Comparison of ENCODE assay signal across 2 cellular contexts in the genomic region with DNA sequence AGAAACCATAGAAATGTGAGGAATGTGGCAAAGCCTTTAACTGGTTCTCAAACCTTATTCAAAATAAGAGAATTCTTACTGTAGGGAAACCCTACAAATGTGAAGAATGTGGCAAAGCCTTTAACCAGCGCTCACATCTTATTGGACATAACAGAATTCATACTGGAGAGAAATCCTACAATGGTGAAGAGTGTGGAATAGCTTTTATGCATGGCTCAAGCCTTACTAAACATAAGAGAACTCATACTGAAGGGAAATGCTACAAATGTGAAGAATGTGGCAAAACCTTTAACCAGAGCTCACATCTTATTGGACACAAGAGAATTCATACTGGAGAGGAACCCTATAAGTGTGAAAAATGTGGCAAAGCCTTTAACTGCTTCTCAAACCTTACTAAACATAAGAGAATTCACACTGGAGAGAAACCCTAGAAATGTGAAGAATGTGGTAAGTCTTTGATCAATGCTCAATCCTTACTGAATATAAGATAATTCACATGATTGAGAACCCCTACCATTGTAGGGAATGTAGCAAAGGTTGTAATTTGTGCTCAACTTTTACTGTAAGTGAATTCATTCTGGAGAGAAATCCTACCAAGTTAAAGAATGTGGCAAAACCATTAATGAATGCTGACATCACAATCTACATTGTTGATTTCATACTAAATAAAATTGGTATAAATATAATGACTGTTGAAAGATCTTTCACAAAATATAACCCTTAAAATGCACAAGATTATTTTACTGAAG.
TF ChIP-seq lines count a peak whose summit lies in the region.

No MANE protein-coding gene starts in this region.

TF ChIP-seq in HCT116, 20 proteins besides CTCF, POLR2A, EP300 and RAD21 (continued from another document):
- TF ChIP-seq ELF1 (IDR thresholded peaks at IDR 0.05; ENCODE audit: borderline replicate concordance, low read depth) (no peak), ZFX (IDR thresholded peaks at IDR 0.05) (no peak)

TF ChIP-seq in H1, 55 proteins besides CTCF, POLR2A, EP300 and RAD21 (continued from another document):
- no peak for TF ChIP-seq BACH1 (IDR thresholded peaks at IDR 0.05; ENCODE audit: low read length)
